8 cellular contexts compared by ENCODE assay signal in the genomic region with DNA sequence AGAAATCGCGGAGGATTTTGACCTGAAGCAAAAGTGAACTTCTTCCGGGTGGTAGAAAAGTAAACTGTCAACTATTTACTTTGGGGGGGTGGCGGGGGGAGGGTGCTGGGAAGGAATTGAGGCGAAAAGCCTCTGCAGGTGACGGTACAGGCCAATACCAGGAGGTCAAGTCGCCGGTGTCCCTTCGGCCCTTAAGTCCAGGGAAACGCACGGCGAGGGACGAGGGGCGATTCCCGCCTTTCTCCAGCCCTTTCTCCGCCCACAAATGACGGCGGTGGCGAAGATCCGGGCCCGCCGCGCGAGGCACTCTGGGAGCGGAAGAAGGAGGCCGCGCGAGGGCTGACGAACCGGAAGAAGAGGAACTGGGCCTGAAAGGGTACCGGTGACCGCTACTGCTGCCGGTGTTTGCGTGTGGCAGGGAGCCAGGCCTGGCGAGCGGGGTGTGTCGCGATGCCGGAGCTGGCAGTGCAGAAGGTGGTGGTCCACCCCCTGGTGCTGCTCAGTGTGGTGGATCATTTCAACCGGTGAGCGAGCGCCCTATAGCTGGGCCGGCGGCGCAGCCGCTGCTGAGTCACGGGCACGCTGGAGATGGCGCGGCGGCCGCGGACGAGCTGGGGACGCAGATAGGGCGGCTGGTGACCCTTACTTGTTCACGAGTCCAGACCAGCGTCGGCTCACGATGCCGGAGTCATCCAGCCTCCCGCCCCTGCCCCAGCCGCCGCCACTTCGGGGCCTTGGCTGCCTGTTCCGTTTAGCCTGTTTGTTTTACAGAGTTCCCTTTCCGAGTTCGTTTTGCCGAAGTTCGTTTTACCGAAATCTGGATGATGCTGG. TPM values are rescaled to one million over a fixed set of nuclear protein-coding genes. Genes with fewer than 3 reads are reported as not detected.
DNase-seq lines count a peak whose midpoint lies in the region; ATAC-seq and TF ChIP-seq lines count a peak whose summit lies in the region.

A gene (plus strand): TSS at position 350 of the 831 bp plus-strand sequence. CDS start 101 bp downstream, at position 451.

- intact Hi-C loops in head of caudate nucleus (cut with DNase I), result no loop called here

- POLR2A ChIA-PET in activated naive CD8-positive, alpha-beta T cell treated with anti-CD3 and anti-CD28 coated beads, Interleukin-2, amount 10 ng/mL, durations not matched to agents 7 days and 5 days (lab: Charles Lee), result interaction anchor here (0.5 to 2.4 kb wide), 11 partner anchors 8 to 1137 kb away, joined by 3 to 10 read pairs (median 4); a partner anchor contains a TSS

- H3K27ac Mint-ChIP-seq in activated naive CD8-positive, alpha-beta T cell treated with anti-CD3 and anti-CD28 coated beads, Interleukin-2, amount 10 ng/mL, durations not matched to agents 7 days and 5 days, result peak within 1 kb of the TSS; percentile 100
- H3K27ac Mint-ChIP-seq in osteocyte (ENCODE audit: unreplicated experiment), result peak within 1 kb of the TSS; percentile 97

- H3K4me3 Mint-ChIP-seq in activated naive CD8-positive, alpha-beta T cell treated with anti-CD3 and anti-CD28 coated beads, Interleukin-2, amount 10 ng/mL, durations not matched to agents 7 days and 5 days, result peak within 1 kb of the TSS; percentile 94
- peak within 1 kb of the TSS; percentile 93 for H3K4me3 Mint-ChIP-seq in osteocyte (ENCODE audit: unreplicated experiment)

- peaks cover 7% of the 10 kb centered on the region; the same call in 1 of the 2 replicates for H3F3A ChIP-seq in SU-DHL-6 (ENCODE audit: insufficient read depth)

- no peak for TF ChIP-seq CTCF in GM12864 (IDR thresholded peaks at IDR 0.05; ENCODE audit: low read depth, low read length, missing control alignments)
- TF ChIP-seq CTCF in SU-DHL-6 (IDR thresholded peaks at IDR 0.05; ENCODE audit: insufficient read depth, low read length, poor library complexity, severe bottlenecking), result no peak
- no peak for TF ChIP-seq CTCF in osteocyte (IDR thresholded peaks at IDR 0.05)
- TF ChIP-seq CTCF in thoracic aorta (IDR thresholded peaks at IDR 0.05), result no peak

- ATAC-seq in HG02642 (IDR thresholded peaks at IDR 0.05; ENCODE audit: poor library complexity, unreplicated experiment) (peak; percentile 97), thoracic aorta (ENCODE audit: insufficient number of reproducible peaks, low FRiP score, low read depth) (peak; percentile 72)
- ATAC-seq in activated naive CD8-positive, alpha-beta T cell treated with anti-CD3 and anti-CD28 coated beads, Interleukin-2, amount 10 ng/mL, durations not matched to agents 7 days and 5 days (ENCODE audit: low read depth), result peak; percentile 90

- H3K36me3 Mint-ChIP-seq in activated naive CD8-positive, alpha-beta T cell treated with anti-CD3 and anti-CD28 coated beads, Interleukin-2, amount 10 ng/mL, durations not matched to agents 7 days and 5 days, result peaks cover 22% of the 10 kb centered on the region
- peaks cover 20% of the 10 kb centered on the region for H3K36me3 Mint-ChIP-seq in osteocyte (ENCODE audit: unreplicated experiment)

- peaks cover 19% of the 10 kb centered on the region; the same call in 1 of the 2 replicates for H4K20me1 ChIP-seq in SU-DHL-6 (ENCODE audit: low read depth, low read length)

- no peaks in the 10 kb centered on the region for H3K27me3 ChIP-seq in SU-DHL-6 (ENCODE audit: low read length)
- no peaks in the 10 kb centered on the region for H3K27me3 ChIP-seq in thoracic aorta (replicated peaks; ENCODE audit: insufficient read depth)

- H3K27me3 Mint-ChIP-seq in activated naive CD8-positive, alpha-beta T cell treated with anti-CD3 and anti-CD28 coated beads, Interleukin-2, amount 10 ng/mL, durations not matched to agents 7 days and 5 days, result no peaks in the 10 kb centered on the region
- no peaks in the 10 kb centered on the region for H3K27me3 Mint-ChIP-seq in osteocyte (ENCODE audit: unreplicated experiment)

- H3K4me3 ChIP-seq in GM12864 (ENCODE audit: low read depth, low read length) (peak within 1 kb of the TSS; percentile 79), SU-DHL-6 (ENCODE audit: insufficient read depth, low read length, poor library complexity, severe bottlenecking) (peak within 1 kb of the TSS; percentile 98), thoracic aorta (peak within 1 kb of the TSS; percentile 85)

- H3K79me2 ChIP-seq in SU-DHL-6 (ENCODE audit: insufficient read depth, low read length), result peaks cover 31% of the 10 kb centered on the region

- H3K9me3 Mint-ChIP-seq in activated naive CD8-positive, alpha-beta T cell treated with anti-CD3 and anti-CD28 coated beads, Interleukin-2, amount 10 ng/mL, durations not matched to agents 7 days and 5 days, result no peaks in the 10 kb centered on the region
- peaks cover 3% of the 10 kb centered on the region for H3K9me3 Mint-ChIP-seq in osteocyte (ENCODE audit: unreplicated experiment)

- peak within 1 kb of the TSS; percentile 90 for H3K27ac ChIP-seq in SU-DHL-6 (ENCODE audit: low read depth, low read length)
- peak within 1 kb of the TSS; percentile 86 to 87 for H3K27ac ChIP-seq in thoracic aorta

- peak within 1 kb of the TSS; percentile 99 for H3K4me2 ChIP-seq in SU-DHL-6 (ENCODE audit: low read depth, low read length, poor library complexity, severe bottlenecking)

- H3K9me2 ChIP-seq in SU-DHL-6 (replicated peaks; ENCODE audit: insufficient read depth, low read length), result no peaks in the 10 kb centered on the region

- peak within 1 kb of the TSS; percentile 88 for H2AFZ ChIP-seq in SU-DHL-6 (ENCODE audit: low read depth, low read length, severe bottlenecking)

- H3K9ac ChIP-seq in SU-DHL-6 (ENCODE audit: low read length), result peak within 1 kb of the TSS; percentile 88

- H3K9me3 ChIP-seq in SU-DHL-6 (ENCODE audit: insufficient read depth, low read length), result no peaks in the 10 kb centered on the region
- H3K9me3 ChIP-seq in thoracic aorta, result peaks cover 1% of the 10 kb centered on the region

- H3K4me1 Mint-ChIP-seq in activated naive CD8-positive, alpha-beta T cell treated with anti-CD3 and anti-CD28 coated beads, Interleukin-2, amount 10 ng/mL, durations not matched to agents 7 days and 5 days, result peaks cover 23% of the 10 kb centered on the region
- peaks cover 25% of the 10 kb centered on the region for H3K4me1 Mint-ChIP-seq in osteocyte (ENCODE audit: unreplicated experiment)

- peaks cover 10 to 35% of the 10 kb centered on the region in 2 donors for H3K4me1 ChIP-seq in thoracic aorta (ENCODE audit: control insufficient read depth in 1 of 2, low read depth in 2 of 2)

- H3K36me3 ChIP-seq in SU-DHL-6 (ENCODE audit: low read length), result peaks cover 24% of the 10 kb centered on the region
- H3K36me3 ChIP-seq in thoracic aorta, result peaks cover 20% of the 10 kb centered on the region

- peak; percentile 59 for DNase-seq in GM12864 (ENCODE audit: low read depth)
- peak; percentile 77 for DNase-seq in NCI-H1105 (lab: John Stamatoyannopoulos, UW)
- DNase-seq in activated naive CD8-positive, alpha-beta T cell treated with anti-CD3 and anti-CD28 coated beads, Interleukin-2, amount 10 ng/mL, durations not matched to agents 7 days and 5 days, result peak; percentile 92
- DNase-seq in head of caudate nucleus, result peak; percentile 81 to 97 (median 92)
- DNase-seq in osteocyte (ENCODE audit: extremely low spot score, unreplicated experiment), result peak; percentile 95
- DNase-seq in thoracic aorta (ENCODE audit: low spot score), result peak; percentile 73

RNA-seq across cellular contexts. Expression of the gene that starts here (rescaled TPM):
- 10 to 100 TPM; 79.9 to 82.3 TPM for total RNA-seq in activated naive CD8-positive, alpha-beta T cell treated with anti-CD3 and anti-CD28 coated beads, Interleukin-2, amount 10 ng/mL, durations not matched to agents 7 days and 5 days
- 82.5 and 85.3 TPM in 2 replicates for total RNA-seq in osteocyte
- total RNA-seq in thoracic aorta, result 10 to 100 TPM; 44.5 to 76.8 TPM

Comparison
In these comparisons a context has a peak if more than half of its experiments do, and no peak if none do; other contexts are left out.
1. Peak in every context shown above with its lines: DNase-seq, ATAC-seq, H3K4me3 ChIP-seq and H3K27ac ChIP-seq.